17 cellular contexts compared by ENCODE assay signal in the genomic region with DNA sequence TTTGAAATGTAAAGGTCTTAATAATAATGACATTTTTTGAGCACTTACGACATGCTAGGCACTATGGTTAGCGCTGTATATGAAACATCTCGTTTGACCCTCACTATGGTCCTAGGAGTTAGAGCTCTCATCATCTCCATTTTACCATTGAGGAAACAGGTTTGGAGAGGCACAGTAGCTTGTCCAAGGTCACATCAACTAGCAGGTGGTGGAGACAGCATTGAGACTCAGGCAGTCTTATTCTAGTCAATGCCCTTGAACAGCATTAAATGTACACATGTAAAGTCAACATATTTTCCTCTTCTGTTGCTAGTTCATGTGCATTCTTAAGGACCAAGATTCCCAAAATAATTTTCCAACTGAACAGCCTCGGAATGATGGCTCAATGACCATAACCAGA. TPM values are rescaled to one million over a fixed set of nuclear protein-coding genes. Genes with fewer than 3 reads are reported as not detected.
DNase-seq lines count a peak whose midpoint lies in the region; ATAC-seq and TF ChIP-seq lines count a peak whose summit lies in the region.
"Had no signal": no experiment of that assay in that cellular context is flagged by ENCODE, and none has a peak within 500 bp of the region (broad histone marks: within the 10 kb centered on the region; RNA-seq: fewer than 3 reads in every experiment).

No MANE protein-coding gene starts in this region.

- H3K4me1 Mint-ChIP-seq in activated CD4-positive, alpha-beta T cell treated with anti-CD3 and anti-CD28 coated beads, Interleukin-2, amount 10 ng/mL, durations not matched to agents 7 days and 5 days = peaks cover 67% of the 10 kb centered on the region
- peaks cover 67 to 77% (median 72%) of the 10 kb centered on the region in 3 donors for H3K4me1 Mint-ChIP-seq in T-cell
- H3K4me1 Mint-ChIP-seq in central memory CD8-positive, alpha-beta T cell = peaks cover 78% of the 10 kb centered on the region

- H3K36me3 ChIP-seq in smooth muscle cell (ENCODE audit: low read depth) = no peaks in the 10 kb centered on the region
- H3K36me3 ChIP-seq: neutrophil, SJSA1, tibial nerve had no signal

- H3K79me2 ChIP-seq in smooth muscle cell (ENCODE audit: low read depth) = peaks cover 98% of the 10 kb centered on the region

- H2AFZ ChIP-seq in smooth muscle cell (ENCODE audit: low read depth) = no peak overlapping the region

- no peak for DNase-seq in activated CD4-positive, alpha-beta T cell treated with anti-CD3 and anti-CD28 coated beads, Interleukin-2, amount 10 ng/mL, durations not matched to agents 7 days and 5 days
- no peak for DNase-seq in activated CD4-positive, alpha-beta T cell treated with anti-CD3 and anti-CD28 coated beads, Interleukin-2, amount 50 U/mL, for 1 hour
- no peak for DNase-seq in T-cell
- DNase-seq in central memory CD8-positive, alpha-beta T cell (ENCODE audit: low spot score in 2 of 2) = no peak
- no peak for DNase-seq in smooth muscle cell (lab: John Stamatoyannopoulos, UW; ENCODE audit: unreplicated experiment)
- DNase-seq in SIG-M5 (lab: John Stamatoyannopoulos, UW) = no peak
- no peak for DNase-seq in 8988T
- DNase-seq: ACHN, COR-L47, H7, NCI-H1694, NCI-H446 treated with DMSO at 0.1 percent for 48 hours had no signal

- peak overlapping the region; percentile 85 for H3K27ac ChIP-seq in smooth muscle cell (ENCODE audit: low read depth)
- H3K27ac ChIP-seq: neutrophil, SJSA1, tibial nerve had no signal

- CTCF ChIA-PET in activated CD4-positive, alpha-beta T cell treated with anti-CD3 and anti-CD28 coated beads, Interleukin-2, amount 10 ng/mL, durations not matched to agents 7 days and 5 days (lab: Charles Lee) = interaction anchor here (0.6 to 6.7 kb wide), 6 partner anchors 13 to 191 kb away, joined by 3 to 59 read pairs (median 24); no protein-coding TSS in a partner anchor
- CTCF ChIA-PET in T-cell (lab: Charles Lee) = interaction anchor here (1.2 to 8.8 kb wide), 5 partner anchors 7 to 190 kb away, joined by 3 to 181 read pairs (median 126); no protein-coding TSS in a partner anchor

- POLR2A ChIA-PET in activated CD4-positive, alpha-beta T cell treated with anti-CD3 and anti-CD28 coated beads, Interleukin-2, amount 10 ng/mL, durations not matched to agents 7 days and 5 days (lab: Charles Lee) = interaction anchor here (0.6 to 1.2 kb wide), 3 partner anchors 8 to 110 kb away, joined by 3 read pairs; no protein-coding TSS in a partner anchor
- POLR2A ChIA-PET in T-cell (lab: Charles Lee) = interaction anchor here (2.1 to 4.6 kb wide), 2 partner anchors 9 to 13 kb away, joined by 21 to 23 read pairs; no protein-coding TSS in a partner anchor

- peak overlapping the region; percentile 4 for H3K27ac Mint-ChIP-seq in activated CD4-positive, alpha-beta T cell treated with anti-CD3 and anti-CD28 coated beads, Interleukin-2, amount 10 ng/mL, durations not matched to agents 7 days and 5 days
- H3K27ac Mint-ChIP-seq in T-cell = peak overlapping the region; percentile 95 to 96
- H3K27ac Mint-ChIP-seq in central memory CD8-positive, alpha-beta T cell (ENCODE audit: low read depth) = peak overlapping the region; percentile 55
- H3K27ac Mint-ChIP-seq: memory B cell had no signal

- H3K4me3 ChIP-seq in smooth muscle cell = peak overlapping the region; percentile 89
- H3K4me3 ChIP-seq: SJSA1, tibial nerve had no signal

- no peak for TF ChIP-seq CTCF in smooth muscle cell (IDR thresholded peaks at IDR 0.05; ENCODE audit: borderline replicate concordance, insufficient read depth, poor library complexity, severe bottlenecking)

- H3K4me3 Mint-ChIP-seq in activated CD4-positive, alpha-beta T cell treated with anti-CD3 and anti-CD28 coated beads, Interleukin-2, amount 10 ng/mL, durations not matched to agents 7 days and 5 days = peak overlapping the region; percentile 54
- peak overlapping the region; percentile 64 to 97 (median 90) for H3K4me3 Mint-ChIP-seq in T-cell
- peak overlapping the region; percentile 95 for H3K4me3 Mint-ChIP-seq in central memory CD8-positive, alpha-beta T cell
- H3K4me3 Mint-ChIP-seq: memory B cell had no signal

- H3K36me3 Mint-ChIP-seq in activated CD4-positive, alpha-beta T cell treated with anti-CD3 and anti-CD28 coated beads, Interleukin-2, amount 10 ng/mL, durations not matched to agents 7 days and 5 days (ENCODE audit: low read depth) = peaks cover 77% of the 10 kb centered on the region
- peaks cover 23% of the 10 kb centered on the region for H3K36me3 Mint-ChIP-seq in T-cell
- peaks cover 36% of the 10 kb centered on the region for H3K36me3 Mint-ChIP-seq in central memory CD8-positive, alpha-beta T cell (ENCODE audit: insufficient read depth)

- peak overlapping the region; percentile 97 for H3K4me2 ChIP-seq in smooth muscle cell

- WGBS in smooth muscle cell (ENCODE audit: low lambda C conversion rate) = 84% methylated on average over 4 of the region's 4 CpGs

- no peaks in the 10 kb centered on the region for H3K9me3 ChIP-seq in smooth muscle cell (replicated peaks; ENCODE audit: low read depth)
- H3K9me3 ChIP-seq: neutrophil, SJSA1, tibial nerve had no signal

- peaks cover 17% of the 10 kb centered on the region for H3F3A ChIP-seq in smooth muscle cell (ENCODE audit: low read depth)

- no peaks in the 10 kb centered on the region for H3K4me1 ChIP-seq in smooth muscle cell (ENCODE audit: low read depth)

- peaks cover 97% of the 10 kb centered on the region for H4K20me1 ChIP-seq in smooth muscle cell (ENCODE audit: low read depth)

- peaks cover 3% of the 10 kb centered on the region for H3K9me3 Mint-ChIP-seq in activated CD4-positive, alpha-beta T cell treated with anti-CD3 and anti-CD28 coated beads, Interleukin-2, amount 10 ng/mL, durations not matched to agents 7 days and 5 days
- peaks cover 0 to 3% (median 0%) of the 10 kb centered on the region in 3 donors for H3K9me3 Mint-ChIP-seq in T-cell
- no peaks in the 10 kb centered on the region for H3K9me3 Mint-ChIP-seq in central memory CD8-positive, alpha-beta T cell
- H3K9me3 Mint-ChIP-seq: memory B cell had no signal

- no peaks in the 10 kb centered on the region for H3K27me3 ChIP-seq in smooth muscle cell (ENCODE audit: low read depth)
- H3K27me3 ChIP-seq: SJSA1, tibial nerve had no signal

- H3K27me3 Mint-ChIP-seq in activated CD4-positive, alpha-beta T cell treated with anti-CD3 and anti-CD28 coated beads, Interleukin-2, amount 10 ng/mL, durations not matched to agents 7 days and 5 days = no peaks in the 10 kb centered on the region
- H3K27me3 Mint-ChIP-seq in T-cell = no peaks in the 10 kb centered on the region
- H3K27me3 Mint-ChIP-seq in central memory CD8-positive, alpha-beta T cell = no peaks in the 10 kb centered on the region
- H3K27me3 Mint-ChIP-seq: memory B cell had no signal

- H3K9ac ChIP-seq in smooth muscle cell (ENCODE audit: low read depth) = peak overlapping the region; percentile 18

- ATAC-seq in T-cell (replicated peaks in 1 of 4) = no peak
- no peak for ATAC-seq in central memory CD8-positive, alpha-beta T cell (replicated peaks; ENCODE audit: extremely low read depth, poor library complexity, severe bottlenecking)
- no peak for ATAC-seq in HG03439 (IDR thresholded peaks at IDR 0.05; ENCODE audit: unreplicated experiment)

RNA-seq across cellular contexts. Expression of a gene that starts 4.8 kb away (rescaled TPM):
- 100 to 1,000 TPM; 102 to 109 TPM for total RNA-seq in activated CD4-positive, alpha-beta T cell treated with anti-CD3 and anti-CD28 coated beads, Interleukin-2, amount 10 ng/mL, durations not matched to agents 7 days and 5 days
- total RNA-seq in T-cell (100 to 1,000 TPM in 4 of 5 donors, 10 to 100 TPM in 1; 93.4 to 132 (median 124) TPM), smooth muscle cell (131 and 139 TPM in 2 replicates)
- 90.5 and 137 TPM in 2 replicates for polyA plus RNA-seq in smooth muscle cell

Comparison
In these comparisons a context has a peak if more than half of its experiments do, and no peak if none do; other contexts are left out.
1. H3K27ac Mint-ChIP-seq: peak in every context shown above with its lines; median percentile 96 in T-cell; 55 in central memory CD8-positive, alpha-beta T cell; 4 in activated CD4-positive, alpha-beta T cell treated with anti-CD3 and anti-CD28 coated beads, Interleukin-2, amount 10 ng/mL, durations not matched to agents 7 days and 5 days.